ENCODE assay signal across 16 cellular contexts in the genomic region with DNA sequence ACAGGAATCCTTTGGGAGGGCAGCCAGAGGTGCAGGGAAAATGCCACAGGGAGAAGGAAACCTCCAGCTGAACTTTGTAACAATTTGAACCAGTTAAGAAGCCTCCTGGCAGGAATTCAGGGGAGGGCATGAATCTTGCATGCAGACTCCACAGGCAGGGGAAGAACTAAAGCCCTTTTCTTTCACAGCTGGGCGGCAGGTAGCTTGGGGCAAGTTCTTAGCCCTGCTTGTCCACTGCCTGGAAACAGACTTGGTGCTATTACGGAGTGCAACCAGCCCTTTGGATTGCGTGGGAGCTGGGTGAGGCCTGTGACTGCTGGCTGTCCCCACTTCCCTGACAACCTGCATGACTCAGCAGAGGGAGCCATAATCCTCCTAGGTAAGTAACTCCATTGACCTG. TPM values are rescaled to one million over a fixed set of nuclear protein-coding genes. Genes with fewer than 3 reads are reported as not detected.
"Had no signal": no experiment of that assay in that cellular context is flagged by ENCODE, and none has a peak within 500 bp of the region (broad histone marks: within the 10 kb centered on the region; RNA-seq: fewer than 3 reads in every experiment).

No MANE protein-coding gene starts in this region.

- H3K36me3 Mint-ChIP-seq: activated naive CD8-positive, alpha-beta T cell treated with anti-CD3 and anti-CD28 coated beads, Interleukin-2, amount 10 ng/mL, durations not matched to agents 7 days and 5 days; T-cell; type B pancreatic cell had no signal

- H3K36me3 ChIP-seq: ascending aorta, cardiac muscle cell had no signal

- DNase-seq: activated CD4-positive, alpha-beta memory T cell treated with anti-CD3 and anti-CD28 coated beads, Interleukin-2, amount 10 ng/mL, durations not matched to agents 7 days and 5 days; activated CD4-positive, alpha-beta T cell treated with anti-CD3 and anti-CD28 coated beads for 36 hours; activated gamma-delta T cell treated with Interleukin-2 at 50 U/mL for 16 hours; activated naive CD8-positive, alpha-beta T cell treated with anti-CD3 and anti-CD28 coated beads, Interleukin-2, amount 10 ng/mL, durations not matched to agents 7 days and 5 days; activated T-cell treated with anti-CD3 and anti-CD28 coated beads, Interleukin-2, amount 50 U/mL, for 48 hours; glutamatergic neuron; occipital lobe; stimulated activated CD4-positive, alpha-beta T cell treated with anti-CD3 and anti-CD28 coated beads, Interleukin-12 subunit alpha, Interleukin-12 subunit beta, amount 100 ng/mL, for 4 hours; stimulated activated naive CD4-positive, alpha-beta T cell; T-cell; T1000 had no signal

- H3K4me1 Mint-ChIP-seq: activated CD4-positive, alpha-beta memory T cell treated with anti-CD3 and anti-CD28 coated beads, Interleukin-2, amount 10 ng/mL, durations not matched to agents 7 days and 5 days; activated CD4-positive, alpha-beta T cell treated with anti-CD3 and anti-CD28 coated beads for 36 hours; activated naive CD8-positive, alpha-beta T cell treated with anti-CD3 and anti-CD28 coated beads, Interleukin-2, amount 10 ng/mL, durations not matched to agents 7 days and 5 days; nephron had no signal

- H3K27ac ChIP-seq: ascending aorta, cardiac muscle cell, VCaP had no signal

- H3K9me3 Mint-ChIP-seq: activated CD4-positive, alpha-beta memory T cell treated with anti-CD3 and anti-CD28 coated beads, Interleukin-2, amount 10 ng/mL, durations not matched to agents 7 days and 5 days; activated naive CD8-positive, alpha-beta T cell treated with anti-CD3 and anti-CD28 coated beads, Interleukin-2, amount 10 ng/mL, durations not matched to agents 7 days and 5 days; type B pancreatic cell had no signal

- H3K27me3 ChIP-seq: ascending aorta, cardiac muscle cell had no signal

- ATAC-seq: activated CD4-positive, alpha-beta T cell treated with anti-CD3 and anti-CD28 coated beads for 36 hours; T-cell had no signal

- H3K27ac Mint-ChIP-seq: activated CD4-positive, alpha-beta memory T cell treated with anti-CD3 and anti-CD28 coated beads, Interleukin-2, amount 10 ng/mL, durations not matched to agents 7 days and 5 days; activated CD4-positive, alpha-beta T cell treated with anti-CD3 and anti-CD28 coated beads for 36 hours; activated naive CD8-positive, alpha-beta T cell treated with anti-CD3 and anti-CD28 coated beads, Interleukin-2, amount 10 ng/mL, durations not matched to agents 7 days and 5 days; nephron; T-cell; type B pancreatic cell had no signal

- H3K27me3 Mint-ChIP-seq: activated CD4-positive, alpha-beta memory T cell treated with anti-CD3 and anti-CD28 coated beads, Interleukin-2, amount 10 ng/mL, durations not matched to agents 7 days and 5 days; activated naive CD8-positive, alpha-beta T cell treated with anti-CD3 and anti-CD28 coated beads, Interleukin-2, amount 10 ng/mL, durations not matched to agents 7 days and 5 days; type B pancreatic cell had no signal

- H3K9me3 ChIP-seq: ascending aorta had no signal

- H3K4me1 ChIP-seq: ascending aorta had no signal

- H3K4me3 ChIP-seq: ascending aorta, cardiac muscle cell had no signal

- H3K4me3 Mint-ChIP-seq: activated CD4-positive, alpha-beta memory T cell treated with anti-CD3 and anti-CD28 coated beads, Interleukin-2, amount 10 ng/mL, durations not matched to agents 7 days and 5 days; activated CD4-positive, alpha-beta T cell treated with anti-CD3 and anti-CD28 coated beads for 36 hours; activated naive CD8-positive, alpha-beta T cell treated with anti-CD3 and anti-CD28 coated beads, Interleukin-2, amount 10 ng/mL, durations not matched to agents 7 days and 5 days; nephron; T-cell; type B pancreatic cell had no signal

RNA-seq across cellular contexts. Expression of gene ADAM12, which starts 51.7 kb away (rescaled TPM):
- total RNA-seq: ascending aorta had no signal
